8 cellular contexts compared by ENCODE assay signal in the genomic region with DNA sequence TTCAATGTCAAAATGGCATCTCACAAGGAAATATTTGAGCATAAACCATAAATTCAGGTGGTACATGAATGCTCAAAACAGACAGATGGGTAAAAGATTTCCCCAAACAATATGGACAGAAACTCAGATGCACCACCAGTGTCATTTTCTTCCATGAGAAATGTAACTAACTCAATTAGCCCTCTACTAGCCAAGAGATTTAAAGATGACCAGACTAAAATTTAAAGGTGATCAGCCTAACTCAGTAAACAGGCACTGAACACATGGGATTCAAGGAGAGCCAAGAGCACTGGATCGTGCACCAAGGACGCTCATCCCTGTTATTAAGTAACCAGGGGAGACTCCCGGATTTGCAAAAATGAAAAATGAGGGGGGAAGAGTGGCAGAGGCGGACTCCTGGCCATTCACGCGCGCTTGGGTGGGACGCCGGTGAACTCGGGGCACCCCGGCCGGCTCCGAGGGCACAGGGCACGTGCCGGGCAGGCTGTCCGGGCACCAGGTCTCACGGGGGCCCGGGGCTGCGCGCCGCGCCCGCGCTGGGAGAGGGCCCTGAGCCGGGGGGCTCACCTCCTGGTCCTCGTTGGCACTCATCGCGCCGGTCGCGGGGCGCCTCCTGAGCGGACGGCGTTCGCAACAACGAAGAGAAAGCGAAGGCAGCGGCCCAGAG. TPM values are rescaled to one million over a fixed set of nuclear protein-coding genes. Genes with fewer than 3 reads are reported as not detected.
DNase-seq lines count a peak whose midpoint lies in the region; ATAC-seq and TF ChIP-seq lines count a peak whose summit lies in the region.

No MANE protein-coding gene starts in this region.

- TF ChIP-seq CTCF in NB4 (IDR thresholded peaks at IDR 0.05; ENCODE audit: low read depth, low read length) (no peak), heart right ventricle (IDR thresholded peaks at IDR 0.05) (no peak), psoas muscle (IDR thresholded peaks at IDR 0.05) (no peak)

- WGBS in heart right ventricle, 2 donors: 0 to 1% methylated on average over 26 to 36 of the region's 39 CpGs
- WGBS in psoas muscle, 3 donors: 0 to 1% (median 0%) methylated on average over 20 to 36 of the region's 39 CpGs

- H3K4me1 ChIP-seq in heart right ventricle: peaks cover 3 to 33% (median 22%) of the 10 kb centered on the region in 9 donors
- peaks cover 18% of the 10 kb centered on the region for H3K4me1 ChIP-seq in psoas muscle

- ATAC-seq in GM21529 (IDR thresholded peaks at IDR 0.05; ENCODE audit: unreplicated experiment) (peak; percentile 29), heart right ventricle (peak; percentile 20 to 73 (median 32)), psoas muscle (peak; percentile 51 to 64 (median 58))

- DNase-seq in D341Med (ENCODE audit: low spot score): peak; percentile 79
- peak; percentile 40 for DNase-seq in NB4 (ENCODE audit: low read depth)
- DNase-seq in activated naive CD4-positive, alpha-beta T cell treated with anti-CD3 and anti-CD28 coated beads, Interleukin-2, amount 50 U/mL, for 16 hours: peak; percentile 25
- DNase-seq in heart right ventricle: peak in 1 of 2 donors; percentile 38
- peak; percentile 30 to 55 for DNase-seq in psoas muscle
- no peak for DNase-seq in NCI-H446 treated with DMSO at 0.1 percent for 48 hours (lab: John Stamatoyannopoulos, UW)
- no peak for DNase-seq in mucosa of gallbladder (ENCODE audit: low spot score)

- no peaks in the 10 kb centered on the region for H3K27me3 ChIP-seq in heart right ventricle
- no peaks in the 10 kb centered on the region for H3K27me3 ChIP-seq in psoas muscle (ENCODE audit: insufficient read depth in 3 of 3, low read length in 2 of 3)

- peak overlapping the region; percentile 52 to 98 (median 88) for H3K27ac ChIP-seq in heart right ventricle
- H3K27ac ChIP-seq in psoas muscle: peak overlapping the region; percentile 89

- peaks cover 0 to 34% (median 0%) of the 10 kb centered on the region in 9 donors for H3K36me3 ChIP-seq in heart right ventricle
- peaks cover 6 to 31% of the 10 kb centered on the region in 2 donors for H3K36me3 ChIP-seq in psoas muscle (ENCODE audit: insufficient read depth in 1 of 2, low read depth in 1 of 2)

- H3K9me3 ChIP-seq in heart right ventricle (no peaks in the 10 kb centered on the region), psoas muscle (no peaks in the 10 kb centered on the region)

- TF ChIP-seq POLR2A in NB4 (IDR thresholded peaks at IDR 0.05; ENCODE audit: extremely low read depth, insufficient read length): no peak

- intact Hi-C loops in heart right ventricle (cut with DNase I): loop anchor here in 8 of 10 donors (2.0 to 10.0 kb wide), 4 partner anchors 154 to 184 kb away; a partner anchor contains a TSS
- intact Hi-C loops in psoas muscle (cut with DNase I): loop anchor here in 1 of 2 donors (1.0 to 2.0 kb wide), 2 partner anchors 154 to 186 kb away; no protein-coding TSS in a partner anchor

- H3K4me3 ChIP-seq in NB4 (ENCODE audit: low read depth, low read length) (peak overlapping the region; percentile 96), heart right ventricle (peak overlapping the region; percentile 42 to 98 (median 82)), psoas muscle (peak overlapping the region; percentile 92)

RNA-seq across cellular contexts. Expression of a gene that starts 0.5 kb away (rescaled TPM):
- total RNA-seq in heart right ventricle (10 to 100 TPM; 13.7 to 17.8 (median 15.2) TPM), psoas muscle (10 to 100 TPM; 19.1 to 33.5 (median 29.8) TPM), mucosa of gallbladder (16.5 TPM)
- polyA plus RNA-seq in heart right ventricle (10 to 100 TPM in 1 of 2 donors, 1 to 10 TPM in 1; 6.9 to 12.9 TPM), psoas muscle (10 to 100 TPM; 22.7 to 51.1 (median 37.2) TPM)

RNA-seq across cellular contexts. Expression of a gene that starts 0.6 kb away (rescaled TPM):
- total RNA-seq in heart right ventricle (10 to 100 TPM; 15.3 to 24.1 (median 19.6) TPM), psoas muscle (10 to 100 TPM; 20.6 to 24.3 (median 23.9) TPM), mucosa of gallbladder (33.8 TPM)
- polyA plus RNA-seq in heart right ventricle (10 to 100 TPM in 1 of 2 donors, 1 to 10 TPM in 1; 8.0 to 17.3 TPM), psoas muscle (10 to 100 TPM; 10.5 to 17.0 (median 11.3) TPM)

Comparison
In these comparisons a context has a peak if more than half of its experiments do, and no peak if none do; other contexts are left out.
1. DNase-seq: peak in D341Med (single experiment), NB4 (single experiment), activated naive CD4-positive, alpha-beta T cell treated with anti-CD3 and anti-CD28 coated beads, Interleukin-2, amount 50 U/mL, for 16 hours (single experiment) and psoas muscle (2 of 2); none in NCI-H446 treated with DMSO at 0.1 percent for 48 hours (single experiment) and mucosa of gallbladder (single experiment).
2. Peak in every context shown above with its lines, with median percentiles within 50 percentile points of each other: ATAC-seq and H3K4me3 ChIP-seq.